1 cellular context compared by ENCODE assay signal in the genomic region with DNA sequence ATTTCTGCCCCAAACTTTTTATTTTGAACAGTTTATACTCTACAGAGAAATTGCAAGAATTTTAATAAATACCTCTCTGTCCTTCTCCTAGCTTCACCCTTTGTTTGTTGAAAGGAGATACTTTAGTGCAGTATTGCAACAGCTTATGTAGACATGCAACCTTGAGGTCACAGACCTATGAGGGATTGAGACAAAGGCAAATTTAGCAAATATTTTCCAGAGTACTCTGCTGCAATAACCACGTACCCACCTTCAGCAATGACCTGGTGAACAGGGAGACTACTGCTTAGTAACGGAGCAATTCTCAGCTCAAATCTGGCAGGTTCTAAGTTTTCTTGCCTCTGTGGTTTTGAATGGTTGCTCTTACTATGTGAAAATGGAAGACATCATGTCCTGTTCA.
TF ChIP-seq lines count a peak whose summit lies in the region.

No MANE protein-coding gene starts in this region.

TF ChIP-seq in HepG2, 621 proteins besides CTCF, POLR2A, EP300 and RAD21 (continued from another document and continues in another):
- TF ChIP-seq, protein P1, sequence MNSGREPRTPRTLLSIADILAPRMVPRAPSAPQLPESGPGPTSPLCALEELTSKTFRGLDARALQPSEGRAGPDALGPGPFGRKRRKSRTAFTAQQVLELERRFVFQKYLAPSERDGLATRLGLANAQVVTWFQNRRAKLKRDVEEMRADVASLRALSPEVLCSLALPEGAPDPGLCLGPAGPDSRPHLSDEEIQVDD (CRISPR knock-in tag; IDR thresholded peaks at IDR 0.05; ENCODE audit: borderline replicate concordance) = no peak
- TF ChIP-seq HDAC2 (CRISPR knock-in tag; IDR thresholded peaks at IDR 0.05) = peak; percentile 93
- TF ChIP-seq, protein P2, sequence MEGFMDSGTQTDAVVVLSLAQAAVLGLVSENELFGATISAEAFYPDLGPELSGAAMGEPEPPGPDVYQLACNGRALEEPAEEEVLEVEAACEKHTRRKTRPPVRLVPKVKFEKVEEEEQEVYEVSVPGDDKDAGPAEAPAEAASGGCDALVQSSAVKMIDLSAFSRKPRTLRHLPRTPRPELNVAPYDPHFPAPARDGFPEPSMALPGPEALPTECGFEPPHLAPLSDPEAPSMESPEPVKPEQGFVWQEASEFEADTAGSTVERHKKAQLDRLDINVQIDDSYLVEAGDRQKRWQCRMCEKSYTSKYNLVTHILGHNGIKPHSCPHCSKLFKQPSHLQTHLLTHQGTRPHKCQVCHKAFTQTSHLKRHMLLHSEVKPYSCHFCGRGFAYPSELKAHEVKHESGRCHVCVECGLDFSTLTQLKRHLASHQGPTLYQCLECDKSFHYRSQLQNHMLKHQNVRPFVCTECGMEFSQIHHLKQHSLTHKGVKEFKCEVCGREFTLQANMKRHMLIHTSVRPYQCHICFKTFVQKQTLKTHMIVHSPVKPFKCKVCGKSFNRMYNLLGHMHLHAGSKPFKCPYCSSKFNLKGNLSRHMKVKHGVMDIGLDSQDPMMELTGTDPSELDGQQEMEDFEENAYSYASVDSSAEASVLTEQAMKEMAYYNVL (CRISPR knock-in tag; IDR thresholded peaks at IDR 0.05; ENCODE audit: borderline replicate concordance) = peak; percentile 44; the same call in 1 of the 2 replicates
- TF ChIP-seq KAT8 (CRISPR knock-in tag; IDR thresholded peaks at IDR 0.05) = peak; percentile 72
- TF ChIP-seq, protein P3, sequence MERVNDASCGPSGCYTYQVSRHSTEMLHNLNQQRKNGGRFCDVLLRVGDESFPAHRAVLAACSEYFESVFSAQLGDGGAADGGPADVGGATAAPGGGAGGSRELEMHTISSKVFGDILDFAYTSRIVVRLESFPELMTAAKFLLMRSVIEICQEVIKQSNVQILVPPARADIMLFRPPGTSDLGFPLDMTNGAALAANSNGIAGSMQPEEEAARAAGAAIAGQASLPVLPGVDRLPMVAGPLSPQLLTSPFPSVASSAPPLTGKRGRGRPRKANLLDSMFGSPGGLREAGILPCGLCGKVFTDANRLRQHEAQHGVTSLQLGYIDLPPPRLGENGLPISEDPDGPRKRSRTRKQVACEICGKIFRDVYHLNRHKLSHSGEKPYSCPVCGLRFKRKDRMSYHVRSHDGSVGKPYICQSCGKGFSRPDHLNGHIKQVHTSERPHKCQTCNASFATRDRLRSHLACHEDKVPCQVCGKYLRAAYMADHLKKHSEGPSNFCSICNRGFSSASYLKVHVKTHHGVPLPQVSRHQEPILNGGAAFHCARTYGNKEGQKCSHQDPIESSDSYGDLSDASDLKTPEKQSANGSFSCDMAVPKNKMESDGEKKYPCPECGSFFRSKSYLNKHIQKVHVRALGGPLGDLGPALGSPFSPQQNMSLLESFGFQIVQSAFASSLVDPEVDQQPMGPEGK (CRISPR knock-in tag; IDR thresholded peaks at IDR 0.05) = peak; percentile 65
- TF ChIP-seq FOXC1 (CRISPR knock-in tag; IDR thresholded peaks at IDR 0.05; ENCODE audit: borderline replicate concordance) = no peak
- peak; percentile 44; the same call in 1 of the 2 replicates for TF ChIP-seq SP5 (CRISPR knock-in tag; IDR thresholded peaks at IDR 0.05; ENCODE audit: borderline replicate concordance, low read depth)
- peak; percentile 15; the same call in 1 of the 2 replicates for TF ChIP-seq ZNF644 (CRISPR knock-in tag; IDR thresholded peaks at IDR 0.05; ENCODE audit: low read depth)
- TF ChIP-seq, protein P4, sequence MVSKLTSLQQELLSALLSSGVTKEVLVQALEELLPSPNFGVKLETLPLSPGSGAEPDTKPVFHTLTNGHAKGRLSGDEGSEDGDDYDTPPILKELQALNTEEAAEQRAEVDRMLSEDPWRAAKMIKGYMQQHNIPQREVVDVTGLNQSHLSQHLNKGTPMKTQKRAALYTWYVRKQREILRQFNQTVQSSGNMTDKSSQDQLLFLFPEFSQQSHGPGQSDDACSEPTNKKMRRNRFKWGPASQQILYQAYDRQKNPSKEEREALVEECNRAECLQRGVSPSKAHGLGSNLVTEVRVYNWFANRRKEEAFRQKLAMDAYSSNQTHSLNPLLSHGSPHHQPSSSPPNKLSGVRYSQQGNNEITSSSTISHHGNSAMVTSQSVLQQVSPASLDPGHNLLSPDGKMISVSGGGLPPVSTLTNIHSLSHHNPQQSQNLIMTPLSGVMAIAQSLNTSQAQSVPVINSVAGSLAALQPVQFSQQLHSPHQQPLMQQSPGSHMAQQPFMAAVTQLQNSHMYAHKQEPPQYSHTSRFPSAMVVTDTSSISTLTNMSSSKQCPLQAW (CRISPR knock-in tag; IDR thresholded peaks at IDR 0.05) = peak; percentile 66
- 0 out of 2 replicates have a peak, but pooled peaks have one; percentile 32 for TF ChIP-seq ATF1 (CRISPR knock-in tag; IDR thresholded peaks at IDR 0.05)
- peak; percentile 87 for TF ChIP-seq GATA4 (IDR thresholded peaks at IDR 0.05; ENCODE audit: borderline replicate concordance, low read depth)
- TF ChIP-seq HHEX (CRISPR knock-in tag; IDR thresholded peaks at IDR 0.05) = 0 out of 2 replicates have a peak, but pooled peaks have one; percentile 50
- TF ChIP-seq, protein P5, sequence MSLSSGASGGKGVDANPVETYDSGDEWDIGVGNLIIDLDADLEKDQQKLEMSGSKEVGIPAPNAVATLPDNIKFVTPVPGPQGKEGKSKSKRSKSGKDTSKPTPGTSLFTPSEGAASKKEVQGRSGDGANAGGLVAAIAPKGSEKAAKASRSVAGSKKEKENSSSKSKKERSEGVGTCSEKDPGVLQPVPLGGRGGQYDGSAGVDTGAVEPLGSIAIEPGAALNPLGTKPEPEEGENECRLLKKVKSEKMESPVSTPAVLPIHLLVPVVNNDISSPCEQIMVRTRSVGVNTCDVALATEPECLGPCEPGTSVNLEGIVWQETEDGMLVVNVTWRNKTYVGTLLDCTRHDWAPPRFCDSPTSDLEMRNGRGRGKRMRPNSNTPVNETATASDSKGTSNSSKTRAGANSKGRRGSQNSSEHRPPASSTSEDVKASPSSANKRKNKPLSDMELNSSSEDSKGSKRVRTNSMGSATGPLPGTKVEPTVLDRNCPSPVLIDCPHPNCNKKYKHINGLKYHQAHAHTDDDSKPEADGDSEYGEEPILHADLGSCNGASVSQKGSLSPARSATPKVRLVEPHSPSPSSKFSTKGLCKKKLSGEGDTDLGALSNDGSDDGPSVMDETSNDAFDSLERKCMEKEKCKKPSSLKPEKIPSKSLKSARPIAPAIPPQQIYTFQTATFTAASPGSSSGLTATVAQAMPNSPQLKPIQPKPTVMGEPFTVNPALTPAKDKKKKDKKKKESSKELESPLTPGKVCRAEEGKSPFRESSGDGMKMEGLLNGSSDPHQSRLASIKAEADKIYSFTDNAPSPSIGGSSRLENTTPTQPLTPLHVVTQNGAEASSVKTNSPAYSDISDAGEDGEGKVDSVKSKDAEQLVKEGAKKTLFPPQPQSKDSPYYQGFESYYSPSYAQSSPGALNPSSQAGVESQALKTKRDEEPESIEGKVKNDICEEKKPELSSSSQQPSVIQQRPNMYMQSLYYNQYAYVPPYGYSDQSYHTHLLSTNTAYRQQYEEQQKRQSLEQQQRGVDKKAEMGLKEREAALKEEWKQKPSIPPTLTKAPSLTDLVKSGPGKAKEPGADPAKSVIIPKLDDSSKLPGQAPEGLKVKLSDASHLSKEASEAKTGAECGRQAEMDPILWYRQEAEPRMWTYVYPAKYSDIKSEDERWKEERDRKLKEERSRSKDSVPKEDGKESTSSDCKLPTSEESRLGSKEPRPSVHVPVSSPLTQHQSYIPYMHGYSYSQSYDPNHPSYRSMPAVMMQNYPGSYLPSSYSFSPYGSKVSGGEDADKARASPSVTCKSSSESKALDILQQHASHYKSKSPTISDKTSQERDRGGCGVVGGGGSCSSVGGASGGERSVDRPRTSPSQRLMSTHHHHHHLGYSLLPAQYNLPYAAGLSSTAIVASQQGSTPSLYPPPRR (CRISPR knock-in tag; IDR thresholded peaks at IDR 0.05; ENCODE audit: borderline replicate concordance) = peak; percentile 94
- TF ChIP-seq, protein P6, sequence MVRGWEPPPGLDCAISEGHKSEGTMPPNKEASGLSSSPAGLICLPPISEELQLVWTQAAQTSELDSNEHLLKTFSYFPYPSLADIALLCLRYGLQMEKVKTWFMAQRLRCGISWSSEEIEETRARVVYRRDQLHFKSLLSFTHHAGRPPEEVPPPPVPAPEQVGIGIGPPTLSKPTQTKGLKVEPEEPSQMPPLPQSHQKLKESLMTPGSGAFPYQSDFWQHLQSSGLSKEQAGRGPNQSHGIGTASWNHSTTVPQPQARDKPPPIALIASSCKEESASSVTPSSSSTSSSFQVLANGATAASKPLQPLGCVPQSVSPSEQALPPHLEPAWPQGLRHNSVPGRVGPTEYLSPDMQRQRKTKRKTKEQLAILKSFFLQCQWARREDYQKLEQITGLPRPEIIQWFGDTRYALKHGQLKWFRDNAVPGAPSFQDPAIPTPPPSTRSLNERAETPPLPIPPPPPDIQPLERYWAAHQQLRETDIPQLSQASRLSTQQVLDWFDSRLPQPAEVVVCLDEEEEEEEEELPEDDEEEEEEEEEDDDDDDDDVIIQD (CRISPR knock-in tag; IDR thresholded peaks at IDR 0.05; ENCODE audit: low read depth) = peak; percentile 66; the same call in 1 of the 2 replicates
- peak; percentile 24; the same call in 1 of the 2 replicates for TF ChIP-seq STAG1 (CRISPR knock-in tag; IDR thresholded peaks at IDR 0.05)
- TF ChIP-seq HNRNPLL (IDR thresholded peaks at IDR 0.05; ENCODE audit: low read depth, low read length, poor library complexity, severe bottlenecking) = no peak
- peak; percentile 54; the same call in 1 of the 2 replicates for TF ChIP-seq TARDBP (CRISPR knock-in tag; IDR thresholded peaks at IDR 0.05)
- TF ChIP-seq KMT2A (CRISPR knock-in tag; IDR thresholded peaks at IDR 0.05) = peak; percentile 60; the same call in 1 of the 2 replicates
- TF ChIP-seq SKIL (CRISPR knock-in tag; IDR thresholded peaks at IDR 0.05; ENCODE audit: borderline replicate concordance) = peak; percentile 78; the same call in 1 of the 2 replicates
- 0 out of 2 replicates have a peak, but pooled peaks have one; percentile 27 for TF ChIP-seq CBX5 (CRISPR knock-in tag; IDR thresholded peaks at IDR 0.05; ENCODE audit: borderline replicate concordance)
- no peak for TF ChIP-seq SIN3A (IDR thresholded peaks at IDR 0.05; ENCODE audit: borderline replicate concordance, low read depth, low read length)
- TF ChIP-seq, protein P7, sequence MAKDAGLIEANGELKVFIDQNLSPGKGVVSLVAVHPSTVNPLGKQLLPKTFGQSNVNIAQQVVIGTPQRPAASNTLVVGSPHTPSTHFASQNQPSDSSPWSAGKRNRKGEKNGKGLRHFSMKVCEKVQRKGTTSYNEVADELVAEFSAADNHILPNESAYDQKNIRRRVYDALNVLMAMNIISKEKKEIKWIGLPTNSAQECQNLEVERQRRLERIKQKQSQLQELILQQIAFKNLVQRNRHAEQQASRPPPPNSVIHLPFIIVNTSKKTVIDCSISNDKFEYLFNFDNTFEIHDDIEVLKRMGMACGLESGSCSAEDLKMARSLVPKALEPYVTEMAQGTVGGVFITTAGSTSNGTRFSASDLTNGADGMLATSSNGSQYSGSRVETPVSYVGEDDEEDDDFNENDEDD (CRISPR knock-in tag; IDR thresholded peaks at IDR 0.05; ENCODE audit: borderline replicate concordance) = peak; percentile 27; the same call in 1 of the 2 replicates
- TF ChIP-seq PLSCR1 (CRISPR knock-in tag; IDR thresholded peaks at IDR 0.05; ENCODE audit: borderline replicate concordance) = no peak
- TF ChIP-seq, protein P8, sequence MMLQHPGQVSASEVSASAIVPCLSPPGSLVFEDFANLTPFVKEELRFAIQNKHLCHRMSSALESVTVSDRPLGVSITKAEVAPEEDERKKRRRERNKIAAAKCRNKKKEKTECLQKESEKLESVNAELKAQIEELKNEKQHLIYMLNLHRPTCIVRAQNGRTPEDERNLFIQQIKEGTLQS (CRISPR knock-in tag; IDR thresholded peaks at IDR 0.05) = peak; percentile 49; the same call in 1 of the 2 replicates
- peak; percentile 87 for TF ChIP-seq PPARG (CRISPR knock-in tag; conservative IDR thresholded peaks at IDR 0.05)
- peak; percentile 82 for TF ChIP-seq ZNF792 (CRISPR knock-in tag; IDR thresholded peaks at IDR 0.05)
- no peak for TF ChIP-seq ARHGAP35 (CRISPR knock-in tag; IDR thresholded peaks at IDR 0.05; ENCODE audit: borderline replicate concordance)
- peak; percentile 97 for TF ChIP-seq HMG20A (CRISPR knock-in tag; IDR thresholded peaks at IDR 0.05; ENCODE audit: borderline replicate concordance)
- TF ChIP-seq BCL3 (CRISPR knock-in tag; IDR thresholded peaks at IDR 0.05) = no peak
- peak; percentile 82 for TF ChIP-seq MEF2D (CRISPR knock-in tag; IDR thresholded peaks at IDR 0.05)
- peak; percentile 77; the same call in 1 of the 2 replicates for TF ChIP-seq ZKSCAN8 (CRISPR knock-in tag; IDR thresholded peaks at IDR 0.05; ENCODE audit: borderline replicate concordance)
- TF ChIP-seq SMC3 (IDR thresholded peaks at IDR 0.05; ENCODE audit: low read length) = peak; percentile 30; the same call in 1 of the 2 replicates
- peak; percentile 96 for TF ChIP-seq RARA (CRISPR knock-in tag; IDR thresholded peaks at IDR 0.05)
- TF ChIP-seq ZSCAN9 (CRISPR knock-in tag; IDR thresholded peaks at IDR 0.05; ENCODE audit: borderline replicate concordance) = peak; percentile 66; the same call in 1 of the 2 replicates
- 0 out of 2 replicates have a peak, but pooled peaks have one; percentile 71 for TF ChIP-seq KLF9 (CRISPR knock-in tag; IDR thresholded peaks at IDR 0.05; ENCODE audit: low read depth)
- no peak for TF ChIP-seq RFX3 (CRISPR knock-in tag; IDR thresholded peaks at IDR 0.05)
- TF ChIP-seq RBFOX2 (IDR thresholded peaks at IDR 0.05; ENCODE audit: low read depth, low read length) = peak; percentile 21; the same call in 1 of the 2 replicates
- TF ChIP-seq KDM4B (CRISPR knock-in tag; IDR thresholded peaks at IDR 0.05) = peak; percentile 73
- no peak for TF ChIP-seq MTF1 (CRISPR knock-in tag; IDR thresholded peaks at IDR 0.05)
